ENCODE assay signal across 1 cellular context in the genomic region with DNA sequence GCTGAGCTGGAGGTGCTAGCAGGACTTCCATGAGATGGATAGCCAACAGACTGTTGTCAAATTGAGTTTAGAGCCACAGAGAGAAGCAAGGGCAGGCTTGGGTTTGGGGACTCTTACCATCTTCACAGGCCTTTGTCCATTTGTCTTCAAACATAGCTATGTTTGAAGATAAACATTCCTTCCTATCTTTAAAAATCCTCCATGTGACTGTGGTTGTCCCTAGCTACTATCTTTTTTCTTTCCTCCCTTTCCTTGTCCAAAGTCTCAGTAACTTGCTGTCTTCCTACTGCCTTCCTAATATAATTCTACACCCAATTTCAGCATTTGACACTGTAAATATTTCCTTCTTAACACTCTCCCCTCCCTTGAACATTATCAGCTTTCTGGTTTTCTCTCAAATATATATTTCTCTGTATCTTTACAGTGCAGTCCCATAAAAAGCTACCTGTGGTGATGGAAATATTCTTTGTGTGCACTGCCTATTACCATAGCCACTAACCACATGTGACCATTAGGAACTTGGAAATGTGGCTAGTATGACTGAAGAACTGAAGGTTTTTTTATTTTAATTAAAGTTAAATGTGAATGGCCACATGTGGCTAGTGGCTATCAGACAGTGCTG.
TF ChIP-seq lines count a peak whose summit lies in the region.

No MANE protein-coding gene starts in this region.

TF ChIP-seq in H1, 55 proteins besides CTCF, POLR2A, EP300 and RAD21 (continued from another document):
- no peak for TF ChIP-seq GABPA (IDR thresholded peaks at IDR 0.05; ENCODE audit: borderline replicate concordance, insufficient read depth, low read length)
TF ChIP-seq in H1: peak in this region for 0.
